Comparison of ENCODE assay signal across 1 cellular context in the genomic region with DNA sequence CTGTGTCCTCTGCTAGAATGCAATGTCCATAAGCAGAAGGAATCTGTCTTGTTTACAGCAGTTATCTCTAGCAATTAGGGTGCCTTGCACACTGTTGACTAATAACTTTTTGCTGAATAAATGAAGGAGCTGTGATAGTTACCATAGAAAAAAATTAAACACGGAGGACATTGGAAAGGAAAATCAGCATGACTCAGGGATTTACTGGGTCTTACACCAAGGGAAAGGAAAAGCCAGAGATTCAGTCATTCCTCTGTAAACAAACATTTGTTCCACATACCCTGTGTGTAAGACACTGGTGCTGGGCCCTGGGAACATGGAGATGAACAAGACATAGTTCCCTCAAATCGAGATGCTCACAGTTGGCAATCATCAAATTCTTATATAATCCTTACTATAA.
TF ChIP-seq lines count a peak whose summit lies in the region.

No MANE protein-coding gene starts in this region.

TF ChIP-seq in K562, 482 proteins besides CTCF, POLR2A, EP300 and RAD21 (continued from another document):
- TF ChIP-seq, protein P1, sequence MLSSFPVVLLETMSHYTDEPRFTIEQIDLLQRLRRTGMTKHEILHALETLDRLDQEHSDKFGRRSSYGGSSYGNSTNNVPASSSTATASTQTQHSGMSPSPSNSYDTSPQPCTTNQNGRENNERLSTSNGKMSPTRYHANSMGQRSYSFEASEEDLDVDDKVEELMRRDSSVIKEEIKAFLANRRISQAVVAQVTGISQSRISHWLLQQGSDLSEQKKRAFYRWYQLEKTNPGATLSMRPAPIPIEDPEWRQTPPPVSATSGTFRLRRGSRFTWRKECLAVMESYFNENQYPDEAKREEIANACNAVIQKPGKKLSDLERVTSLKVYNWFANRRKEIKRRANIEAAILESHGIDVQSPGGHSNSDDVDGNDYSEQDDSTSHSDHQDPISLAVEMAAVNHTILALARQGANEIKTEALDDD (IDR thresholded peaks at IDR 0.05) = no peak
- TF ChIP-seq NFE2 (IDR thresholded peaks at IDR 0.05; ENCODE audit: low read depth) = peak; percentile 64
- no peak for TF ChIP-seq RFX5 (IDR thresholded peaks at IDR 0.05; ENCODE audit: low read depth, low read length)
- TF ChIP-seq CHD2 (IDR thresholded peaks at IDR 0.05; ENCODE audit: low read depth, low read length) = no peak
- peak; percentile 72 for TF ChIP-seq ZNF316 (IDR thresholded peaks at IDR 0.05)
- TF ChIP-seq SPI1 (IDR thresholded peaks at IDR 0.05; ENCODE audit: borderline replicate concordance, low read depth, low read length) = no peak
- TF ChIP-seq XRCC3 (IDR thresholded peaks at IDR 0.05) = no peak
- no peak for TF ChIP-seq HNRNPL (IDR thresholded peaks at IDR 0.05; ENCODE audit: low read depth, low read length)
- peak; percentile 67 for TF ChIP-seq MAFK (IDR thresholded peaks at IDR 0.05; ENCODE audit: low read length)
- TF ChIP-seq MCM2 (IDR thresholded peaks at IDR 0.05; ENCODE audit: low read depth) = no peak
- no peak for TF ChIP-seq ZNF324 (CRISPR knock-in tag; IDR thresholded peaks at IDR 0.05)
- TF ChIP-seq ARID1B (IDR thresholded peaks at IDR 0.05) = 0 out of 2 replicates have a peak, but pooled peaks have one; percentile 9
- no peak for TF ChIP-seq ZNF212 (CRISPR knock-in tag; IDR thresholded peaks at IDR 0.05)
- peak; percentile 53; the same call in 1 of the 2 replicates for TF ChIP-seq MAFF (IDR thresholded peaks at IDR 0.05; ENCODE audit: low read length)
- TF ChIP-seq ZNF24 (IDR thresholded peaks at IDR 0.05) = peak; percentile 84; the same call in 1 of the 2 replicates
- no peak for TF ChIP-seq TAF7 (tag; IDR thresholded peaks at IDR 0.05)
- TF ChIP-seq NFE2L1 (tag; IDR thresholded peaks at IDR 0.05; ENCODE audit: borderline replicate concordance, low read depth) = peak; percentile 70; the same call in 1 of the 2 replicates
- TF ChIP-seq RCOR1 (IDR thresholded peaks at IDR 0.05; ENCODE audit: borderline replicate concordance in 1 of 2, low read depth in 2 of 2, low read length in 2 of 2) = no peak
- TF ChIP-seq, protein P2, sequence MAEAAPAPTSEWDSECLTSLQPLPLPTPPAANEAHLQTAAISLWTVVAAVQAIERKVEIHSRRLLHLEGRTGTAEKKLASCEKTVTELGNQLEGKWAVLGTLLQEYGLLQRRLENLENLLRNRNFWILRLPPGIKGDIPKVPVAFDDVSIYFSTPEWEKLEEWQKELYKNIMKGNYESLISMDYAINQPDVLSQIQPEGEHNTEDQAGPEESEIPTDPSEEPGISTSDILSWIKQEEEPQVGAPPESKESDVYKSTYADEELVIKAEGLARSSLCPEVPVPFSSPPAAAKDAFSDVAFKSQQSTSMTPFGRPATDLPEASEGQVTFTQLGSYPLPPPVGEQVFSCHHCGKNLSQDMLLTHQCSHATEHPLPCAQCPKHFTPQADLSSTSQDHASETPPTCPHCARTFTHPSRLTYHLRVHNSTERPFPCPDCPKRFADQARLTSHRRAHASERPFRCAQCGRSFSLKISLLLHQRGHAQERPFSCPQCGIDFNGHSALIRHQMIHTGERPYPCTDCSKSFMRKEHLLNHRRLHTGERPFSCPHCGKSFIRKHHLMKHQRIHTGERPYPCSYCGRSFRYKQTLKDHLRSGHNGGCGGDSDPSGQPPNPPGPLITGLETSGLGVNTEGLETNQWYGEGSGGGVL (CRISPR knock-in tag; IDR thresholded peaks at IDR 0.05) = no peak
- TF ChIP-seq, protein P3, sequence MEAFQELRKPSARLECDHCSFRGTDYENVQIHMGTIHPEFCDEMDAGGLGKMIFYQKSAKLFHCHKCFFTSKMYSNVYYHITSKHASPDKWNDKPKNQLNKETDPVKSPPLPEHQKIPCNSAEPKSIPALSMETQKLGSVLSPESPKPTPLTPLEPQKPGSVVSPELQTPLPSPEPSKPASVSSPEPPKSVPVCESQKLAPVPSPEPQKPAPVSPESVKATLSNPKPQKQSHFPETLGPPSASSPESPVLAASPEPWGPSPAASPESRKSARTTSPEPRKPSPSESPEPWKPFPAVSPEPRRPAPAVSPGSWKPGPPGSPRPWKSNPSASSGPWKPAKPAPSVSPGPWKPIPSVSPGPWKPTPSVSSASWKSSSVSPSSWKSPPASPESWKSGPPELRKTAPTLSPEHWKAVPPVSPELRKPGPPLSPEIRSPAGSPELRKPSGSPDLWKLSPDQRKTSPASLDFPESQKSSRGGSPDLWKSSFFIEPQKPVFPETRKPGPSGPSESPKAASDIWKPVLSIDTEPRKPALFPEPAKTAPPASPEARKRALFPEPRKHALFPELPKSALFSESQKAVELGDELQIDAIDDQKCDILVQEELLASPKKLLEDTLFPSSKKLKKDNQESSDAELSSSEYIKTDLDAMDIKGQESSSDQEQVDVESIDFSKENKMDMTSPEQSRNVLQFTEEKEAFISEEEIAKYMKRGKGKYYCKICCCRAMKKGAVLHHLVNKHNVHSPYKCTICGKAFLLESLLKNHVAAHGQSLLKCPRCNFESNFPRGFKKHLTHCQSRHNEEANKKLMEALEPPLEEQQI (IDR thresholded peaks at IDR 0.05) = no peak
- TF ChIP-seq XRCC5 (IDR thresholded peaks at IDR 0.05; ENCODE audit: low read depth, low read length) = no peak
TF ChIP-seq in K562: peak in this region for 11.
